24 cellular contexts compared by ENCODE assay signal in genomic region chr13:66461021-66461420, GRCh38.
"Had no signal": no experiment of that assay in that cellular context is flagged by ENCODE, and none has a peak within 500 bp of the region (broad histone marks: within the 10 kb centered on the region; RNA-seq: fewer than 3 reads in every experiment).

No MANE protein-coding gene starts in this region.

- ATAC-seq: activated CD8-positive, alpha-beta T cell treated with anti-CD3 and anti-CD28 coated beads for 36 hours; activated naive CD4-positive, alpha-beta T cell treated with anti-CD3 and anti-CD28 coated beads, Interleukin-2, amount 50 U/mL, for 72 hours; activated T-cell treated with anti-CD3 and anti-CD28 coated beads, Interleukin-2, amount 50 U/mL, for 4 hours; effector memory CD8-positive, alpha-beta T cell; left ventricle myocardium superior; natural killer cell; T-helper 17 cell; WTC11 had no signal

- H3K4me3 ChIP-seq: skin epidermis, tibial nerve, vagina had no signal

- H3K36me3 Mint-ChIP-seq: activated naive CD4-positive, alpha-beta T cell treated with anti-CD3 and anti-CD28 coated beads, Interleukin-2, amount 50 U/mL, for 72 hours; memory B cell; natural killer cell; WTC11 had no signal

- DNase-seq: activated CD4-positive, alpha-beta T cell treated with anti-CD3 and anti-CD28 coated beads for 4 hours; activated CD8-positive, alpha-beta T cell treated with anti-CD3 and anti-CD28 coated beads for 36 hours; activated effector memory CD4-positive, alpha-beta T cell treated with Interleukin-2 at 50 U/mL for 16 hours; activated T-cell treated with anti-CD3 and anti-CD28 coated beads, Interleukin-2, amount 50 U/mL, for 4 hours; amygdala; brain microvascular endothelial cell; dermis blood vessel endothelial cell; effector memory CD8-positive, alpha-beta T cell; glutamatergic neuron; hypothalamus; left ventricle myocardium superior; natural killer cell; posterior cingulate gyrus; stimulated activated CD4-positive, alpha-beta T cell treated with anti-CD3 and anti-CD28 coated beads, Interleukin-4, amount 100 ng/mL, for 24 hours; stimulated activated naive CD4-positive, alpha-beta T cell; substantia nigra; T-helper 17 cell had no signal

- H3K9me3 Mint-ChIP-seq: activated CD8-positive, alpha-beta T cell treated with anti-CD3 and anti-CD28 coated beads for 36 hours; WTC11 had no signal

- H3K27me3 Mint-ChIP-seq: activated CD8-positive, alpha-beta T cell treated with anti-CD3 and anti-CD28 coated beads for 36 hours; effector memory CD8-positive, alpha-beta T cell; memory B cell; T-helper 17 cell had no signal

- H3K4me1 Mint-ChIP-seq: memory B cell, natural killer cell, T-helper 17 cell had no signal

- H3K36me3 ChIP-seq: brain microvascular endothelial cell, neutrophil, tibial nerve, vagina had no signal

- H3K4me1 ChIP-seq: tibial nerve, vagina had no signal

- H3K27me3 ChIP-seq: brain microvascular endothelial cell, neutrophil, tibial nerve, vagina had no signal

- H3K9me3 ChIP-seq: neutrophil, tibial nerve, vagina had no signal

- H3K4me3 Mint-ChIP-seq: activated CD8-positive, alpha-beta T cell treated with anti-CD3 and anti-CD28 coated beads for 36 hours; activated T-cell treated with anti-CD3 and anti-CD28 coated beads, Interleukin-2, amount 50 U/mL, for 4 hours; effector memory CD8-positive, alpha-beta T cell; memory B cell; natural killer cell; T-helper 17 cell; WTC11 had no signal

- H3K27ac Mint-ChIP-seq: activated CD8-positive, alpha-beta T cell treated with anti-CD3 and anti-CD28 coated beads for 36 hours; activated naive CD4-positive, alpha-beta T cell treated with anti-CD3 and anti-CD28 coated beads, Interleukin-2, amount 50 U/mL, for 72 hours; effector memory CD8-positive, alpha-beta T cell; memory B cell; natural killer cell; T-helper 17 cell; WTC11 had no signal
